Comparison of ENCODE assay signal across 9 cellular contexts in genomic region chr14:35235840-35236239, GRCh38.
"Had no signal": no experiment of that assay in that cellular context is flagged by ENCODE, and none has a peak within 500 bp of the region (broad histone marks: within the 10 kb centered on the region; RNA-seq: fewer than 3 reads in every experiment).

No MANE protein-coding gene starts in this region.

- FAIRE-seq: H1, H54, HTR-8/SVneo had no signal

- ATAC-seq: GM23338 had no signal

- H3K4me3 Mint-ChIP-seq: GM23338, H9, HFFc6, IgD-negative memory B cell had no signal

- H3K27me3 Mint-ChIP-seq: IgD-negative memory B cell had no signal

- H3K9me3 Mint-ChIP-seq: GM23338, H9, HFFc6, IgD-negative memory B cell had no signal

- H3K4me1 Mint-ChIP-seq: H9, IgD-negative memory B cell had no signal

- H3K4me3 ChIP-seq: GM23338 had no signal

- H3K4me2 ChIP-seq: GM23338 had no signal

- DNase-seq: H9, HCEC 1CT, HFFc6, KG1 had no signal

- H2AFZ ChIP-seq: GM23338 had no signal

- H3K27ac Mint-ChIP-seq: GM23338, H9, HFFc6 had no signal
